ENCODE assay signal across 9 cellular contexts in the genomic region with DNA sequence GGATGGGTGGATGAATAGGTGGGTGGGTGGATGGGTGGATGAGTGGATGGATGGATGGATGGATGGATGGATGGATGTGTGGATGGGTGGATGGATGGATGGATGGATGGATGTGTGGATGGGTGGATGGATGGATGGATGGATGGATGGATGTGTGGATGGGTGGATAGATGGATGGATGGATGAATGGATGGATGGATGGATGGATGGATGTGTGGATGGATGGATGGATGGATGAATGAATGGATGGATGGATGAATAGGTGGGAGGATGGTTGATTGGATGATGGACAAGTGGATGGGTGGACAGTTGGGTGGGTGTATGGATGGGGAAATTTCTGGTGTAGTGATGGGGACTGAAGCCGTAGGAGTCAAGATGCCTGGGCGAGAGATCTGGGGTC. TPM values are rescaled to one million over a fixed set of nuclear protein-coding genes. Genes with fewer than 3 reads are reported as not detected.
"Had no signal": no experiment of that assay in that cellular context is flagged by ENCODE, and none has a peak within 500 bp of the region (broad histone marks: within the 10 kb centered on the region; RNA-seq: fewer than 3 reads in every experiment).

No MANE protein-coding gene starts in this region.

RNA-seq across cellular contexts. Expression of gene CELF5, which starts 11.1 kb away (rescaled TPM):
- total RNA-seq: omental fat pad, posterior vena cava, pulmonary artery endothelial cell, smooth muscle cell, upper lobe of right lung, vagina had no signal
- polyA plus RNA-seq: naive thymus-derived CD8-positive, alpha-beta T cell had no signal

RNA-seq across cellular contexts. Expression of gene S1PR4, which starts 57.0 kb away (rescaled TPM):
- total RNA-seq: neural crest cell, osteocyte, smooth muscle cell, vagina had no signal
- polyA plus RNA-seq: smooth muscle cell had no signal
